Comparison of ENCODE assay signal across 8 cellular contexts in the genomic region with DNA sequence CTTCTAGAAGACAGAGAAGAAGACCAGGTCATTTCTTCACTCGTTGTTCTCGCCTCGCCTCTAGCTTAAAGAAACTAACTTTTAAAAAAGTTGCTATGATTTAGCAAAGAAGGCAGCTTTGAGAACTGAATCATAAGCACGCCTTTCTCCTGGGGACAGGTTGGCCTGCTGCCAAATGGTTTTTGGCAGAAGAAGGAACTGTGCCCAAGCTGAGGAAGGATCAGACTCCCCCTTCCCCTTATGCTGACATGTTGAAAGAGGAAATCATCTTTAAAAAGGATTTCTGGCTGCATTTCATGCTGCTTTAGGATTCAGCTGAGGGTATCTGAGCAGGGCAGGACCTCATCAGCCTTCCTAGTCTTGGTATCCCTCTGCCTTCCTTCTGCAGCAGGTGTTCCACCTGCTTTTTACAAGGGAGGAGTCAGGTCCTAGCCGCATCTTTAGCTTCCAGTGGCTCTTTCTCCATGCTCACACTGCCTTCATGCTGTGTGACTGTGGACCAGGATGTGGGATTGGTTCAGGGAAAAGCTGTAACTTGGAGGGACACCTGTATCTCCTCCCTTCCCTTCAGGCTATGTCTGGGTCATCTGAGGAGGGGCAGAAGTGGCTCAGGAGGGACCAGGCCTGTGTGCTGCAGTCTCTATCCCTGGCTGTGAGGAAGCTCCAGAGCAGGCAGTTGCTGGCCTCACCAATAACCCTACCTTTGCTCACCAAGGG. TPM values are rescaled to one million over a fixed set of nuclear protein-coding genes. Genes with fewer than 3 reads are reported as not detected.
DNase-seq lines count a peak whose midpoint lies in the region; ATAC-seq and TF ChIP-seq lines count a peak whose summit lies in the region.

No MANE protein-coding gene starts in this region.

- no peaks in the 10 kb centered on the region for H3K27me3 Mint-ChIP-seq in activated naive CD8-positive, alpha-beta T cell treated with anti-CD3 and anti-CD28 coated beads, Interleukin-2, amount 50 U/mL, for 24 hours

- intact Hi-C loops in PC-9 (cut with micrococcal nuclease; ENCODE audit: unreplicated experiment) = no loop called here
- intact Hi-C loops in esophagus muscularis mucosa (cut with DNase I) = no loop called here
- intact Hi-C loops in posterior cingulate gyrus (cut with DNase I) = no loop called here

- no peak overlapping the region for H3K27ac Mint-ChIP-seq in activated naive CD8-positive, alpha-beta T cell treated with anti-CD3 and anti-CD28 coated beads, Interleukin-2, amount 50 U/mL, for 24 hours

- WGBS in esophagus muscularis mucosa = 17% methylated on average over 5 of the region's 5 CpGs

- no peak overlapping the region for H2AFZ ChIP-seq in PC-9

- H3K36me3 Mint-ChIP-seq in activated naive CD8-positive, alpha-beta T cell treated with anti-CD3 and anti-CD28 coated beads, Interleukin-2, amount 50 U/mL, for 24 hours (ENCODE audit: low read depth) = no peaks in the 10 kb centered on the region

- no peaks in the 10 kb centered on the region for H3K9me3 ChIP-seq in PC-9 (ENCODE audit: insufficient read depth, low read depth)
- no peaks in the 10 kb centered on the region for H3K9me3 ChIP-seq in esophagus muscularis mucosa

- BruUV-seq in PC-9 (replicated peaks; lab: Mats Ljungman, UMichigan) = no TSS peak

- no peaks in the 10 kb centered on the region for H3K79me2 ChIP-seq in PC-9 (ENCODE audit: low read depth)

- peaks cover 53% of the 10 kb centered on the region for H3K4me1 ChIP-seq in PC-9 (replicated peaks; ENCODE audit: insufficient read depth)
- peaks cover 4 to 82% (median 78%) of the 10 kb centered on the region in 4 donors for H3K4me1 ChIP-seq in esophagus muscularis mucosa

- peaks cover 28% of the 10 kb centered on the region; the same call in 1 of the 2 replicates for H3F3A ChIP-seq in PC-9 (ENCODE audit: insufficient read depth, low read depth)

- H3K4me3 ChIP-seq in PC-9 (no peak overlapping the region), esophagus muscularis mucosa (peak overlapping the region; percentile 59 to 68 (median 62))

- no peak for TF ChIP-seq CTCF in PC-9 (conservative IDR thresholded peaks at IDR 0.05)
- TF ChIP-seq CTCF in esophagus muscularis mucosa (IDR thresholded peaks at IDR 0.05) = no peak

- no peak overlapping the region for H3K4me3 Mint-ChIP-seq in activated naive CD8-positive, alpha-beta T cell treated with anti-CD3 and anti-CD28 coated beads, Interleukin-2, amount 50 U/mL, for 24 hours

- H3K4me2 ChIP-seq in PC-9 = peak overlapping the region; percentile 64

- H3K9me3 Mint-ChIP-seq in activated naive CD8-positive, alpha-beta T cell treated with anti-CD3 and anti-CD28 coated beads, Interleukin-2, amount 50 U/mL, for 24 hours = no peaks in the 10 kb centered on the region

- no peak for TF ChIP-seq EP300 in esophagus muscularis mucosa (IDR thresholded peaks at IDR 0.05)

- no peaks in the 10 kb centered on the region for H4K20me1 ChIP-seq in PC-9 (ENCODE audit: insufficient read depth)

- H3K27ac ChIP-seq in PC-9 (peak overlapping the region; percentile 89), esophagus muscularis mucosa (replicated peaks in 1 of 4) (peak overlapping the region; percentile 92 to 97 (median 94))

- CTCF ChIA-PET in PC-9 (lab: Charles Lee) = interaction anchor here (0.6 kb wide), 1 partner anchor 14 kb away, joined by 3 read pairs; no protein-coding TSS in a partner anchor

- H3K36me3 ChIP-seq in PC-9 (ENCODE audit: low read depth) (no peaks in the 10 kb centered on the region), esophagus muscularis mucosa (peaks cover 0 to 60% (median 23%) of the 10 kb centered on the region in 4 donors)

- H3K4me1 Mint-ChIP-seq in activated naive CD8-positive, alpha-beta T cell treated with anti-CD3 and anti-CD28 coated beads, Interleukin-2, amount 50 U/mL, for 24 hours = no peaks in the 10 kb centered on the region

- peak; percentile 66 for DNase-seq in DMS79 (lab: John Stamatoyannopoulos, UW)
- peak; percentile 58 to 66 for DNase-seq in PC-9
- DNase-seq in esophagus muscularis mucosa (ENCODE audit: extremely low spot score) = no peak
- peak in 8 of 10 donors; percentile 28 to 89 (median 58) for DNase-seq in posterior cingulate gyrus
- DNase-seq in activated T-cell treated with anti-CD3 and anti-CD28 coated beads, Interleukin-2, amount 50 U/mL, for 1 hour = no peak
- DNase-seq in activated effector memory CD4-positive, alpha-beta T cell treated with Interleukin-2 at 50 U/mL for 16 hours = no peak
- no peak for DNase-seq in activated naive CD8-positive, alpha-beta T cell treated with anti-CD3 and anti-CD28 coated beads, Interleukin-2, amount 50 U/mL, for 24 hours

- no peaks in the 10 kb centered on the region for H3K27me3 ChIP-seq in PC-9 (ENCODE audit: insufficient read depth, low read depth)
- H3K27me3 ChIP-seq in esophagus muscularis mucosa = no peaks in the 10 kb centered on the region

- 0 out of 2 replicates have a peak, but pooled peaks cover 3% of the 10 kb centered on the region for H3K9me2 ChIP-seq in PC-9 (ENCODE audit: insufficient read depth)

- no peak for TF ChIP-seq POLR2A in esophagus muscularis mucosa (IDR thresholded peaks at IDR 0.05; ENCODE audit: low read depth)

- ATAC-seq in GM18502 (IDR thresholded peaks at IDR 0.05; ENCODE audit: poor library complexity, unreplicated experiment) = no peak
- no peak for ATAC-seq in activated naive CD8-positive, alpha-beta T cell treated with anti-CD3 and anti-CD28 coated beads, Interleukin-2, amount 50 U/mL, for 24 hours

- POLR2A ChIA-PET in PC-9 (lab: Charles Lee; ENCODE audit: unreplicated experiment) = no interaction called here

RNA-seq across cellular contexts. Expression of gene HACD2, which starts 34.1 kb away (rescaled TPM):
- total RNA-seq in PC-9 (2021) (38.4 and 53.3 TPM in 2 replicates), esophagus muscularis mucosa (10 to 100 TPM; 20.5 to 30.3 (median 25.3) TPM)

Comparison
In these comparisons a context has a peak if more than half of its experiments do, and no peak if none do; other contexts are left out.
1. DNase-seq: peak in DMS79 (single experiment), PC-9 (2 of 2) and posterior cingulate gyrus (8 of 10); none in esophagus muscularis mucosa (single experiment), activated T-cell treated with anti-CD3 and anti-CD28 coated beads, Interleukin-2, amount 50 U/mL, for 1 hour (single experiment), activated effector memory CD4-positive, alpha-beta T cell treated with Interleukin-2 at 50 U/mL for 16 hours (single experiment) and activated naive CD8-positive, alpha-beta T cell treated with anti-CD3 and anti-CD28 coated beads, Interleukin-2, amount 50 U/mL, for 24 hours (single experiment).